In genomic region chr19:9584073-9584833, GRCh38 we compare ENCODE assay signal across 8 cellular contexts. TPM values are rescaled to one million over a fixed set of nuclear protein-coding genes. Genes with fewer than 3 reads are reported as not detected.
A peak's percentile ranks its signal among the peaks of the same experiment; 100 is the strongest.
DNase-seq lines count a peak whose midpoint lies in the region; ATAC-seq and TF ChIP-seq lines count a peak whose summit lies in the region.

TSS of gene ZNF121 (minus strand) at chr19:9584504. CDS start at chr19:9568097, 16,407 bp downstream.

- POLR2A ChIA-PET in RWPE1 (lab: Yijun Ruan, JAX; ENCODE audit: low non-redundant PET), result interaction anchor here (0.6 to 0.7 kb wide), 2 partner anchors 18 to 38 kb away, joined by 3 to 7 read pairs; no protein-coding TSS in a partner anchor

- H3K36me3 Mint-ChIP-seq in natural killer cell treated with Interleukin-12 subunit alpha and Interleukin-12 subunit beta and Interleukin-15 and Interleukin-18, amount 100 ng/mL, for 72 hours, result peaks cover 22% of the 10 kb centered on the region

- H3K27ac Mint-ChIP-seq in natural killer cell treated with Interleukin-12 subunit alpha and Interleukin-12 subunit beta and Interleukin-15 and Interleukin-18, amount 100 ng/mL, for 72 hours, result peak within 1 kb of the TSS; percentile 93 to 96

- H3K27me3 ChIP-seq in Karpas-422 (ENCODE audit: low read length), result no peaks in the 10 kb centered on the region

- ATAC-seq in GM21717 (IDR thresholded peaks at IDR 0.05; ENCODE audit: unreplicated experiment), result peak; percentile 82
- peak; percentile 93 to 94 for ATAC-seq in natural killer cell treated with Interleukin-12 subunit alpha and Interleukin-12 subunit beta and Interleukin-15 and Interleukin-18, amount 100 ng/mL, for 72 hours
- ATAC-seq in stimulated activated naive CD8-positive, alpha-beta T cell treated with anti-CD3 and anti-CD28 coated beads, Interleukin-15, Interleukin-2, amounts not matched to agents 100 U/mL and 50 U/mL, for 24 hours, result peak; percentile 89

- H3K36me3 ChIP-seq in Karpas-422 (ENCODE audit: insufficient read depth, low read length), result peaks cover 40% of the 10 kb centered on the region

- peak within 1 kb of the TSS; percentile 72 for H3K4me2 ChIP-seq in Karpas-422 (ENCODE audit: low read depth, low read length, poor library complexity, severe bottlenecking)

- H3K27me3 Mint-ChIP-seq in natural killer cell treated with Interleukin-12 subunit alpha and Interleukin-12 subunit beta and Interleukin-15 and Interleukin-18, amount 100 ng/mL, for 72 hours, result peaks cover 5 to 11% of the 10 kb centered on the region in 2 donors

- CTCF ChIA-PET in RWPE1 (lab: Yijun Ruan, JAX), result interaction anchor here (1.0 to 1.3 kb wide), 2 partner anchors 42 to 379 kb away, joined by 3 to 6 read pairs; no protein-coding TSS in a partner anchor

- H3K4me1 ChIP-seq in Karpas-422 (ENCODE audit: low read length), result peaks cover 6% of the 10 kb centered on the region; the same call in 1 of the 2 replicates

- H3K4me3 ChIP-seq in Karpas-422 (ENCODE audit: low read length) (peak within 1 kb of the TSS; percentile 93), fibroblast of pulmonary artery (replicated peaks; ENCODE audit: low read depth, low read length) (peak within 1 kb of the TSS; percentile 97)

- peaks cover 27 to 29% of the 10 kb centered on the region in 2 donors for H3K4me1 Mint-ChIP-seq in natural killer cell treated with Interleukin-12 subunit alpha and Interleukin-12 subunit beta and Interleukin-15 and Interleukin-18, amount 100 ng/mL, for 72 hours (ENCODE audit: low read depth in 2 of 2)

- no peaks in the 10 kb centered on the region for H3K9me3 Mint-ChIP-seq in natural killer cell treated with Interleukin-12 subunit alpha and Interleukin-12 subunit beta and Interleukin-15 and Interleukin-18, amount 100 ng/mL, for 72 hours

- H3K9me3 ChIP-seq in Karpas-422 (ENCODE audit: low read length), result peaks cover 27% of the 10 kb centered on the region

- peaks cover 51% of the 10 kb centered on the region for H3K79me2 ChIP-seq in Karpas-422 (ENCODE audit: low read length)

- 0 out of 2 replicates have a peak, but pooled peaks cover 3% of the 10 kb centered on the region for H4K20me1 ChIP-seq in Karpas-422 (ENCODE audit: insufficient read depth, low read depth, low read length)

- TF ChIP-seq CTCF in RWPE1 (conservative IDR thresholded peaks at IDR 0.05; ENCODE audit: low read depth) (no peak), fibroblast of pulmonary artery (IDR thresholded peaks at IDR 0.05; ENCODE audit: low read length, missing control alignments) (no peak)

- DNase-seq in DMS153 treated with DMSO at 0.1 percent for 48 hours (lab: John Stamatoyannopoulos, UW; ENCODE audit: unreplicated experiment), result peak; percentile 64
- peak; percentile 96 for DNase-seq in Karpas-422
- peak; percentile 69 for DNase-seq in RWPE1 (ENCODE audit: low spot score)
- DNase-seq in activated T-helper 9 cell treated with anti-CD3 and anti-CD28 coated beads, Interleukin-2, amount 50 U/mL, for 16 hours (ENCODE audit: low read depth), result peak; percentile 67
- peak; percentile 80 for DNase-seq in fibroblast of pulmonary artery (ENCODE audit: low read depth)
- DNase-seq in natural killer cell treated with Interleukin-12 subunit alpha and Interleukin-12 subunit beta and Interleukin-15 and Interleukin-18, amount 100 ng/mL, for 72 hours (ENCODE audit: low spot score), result peak; percentile 90
- peak; percentile 91 for DNase-seq in stimulated activated naive CD8-positive, alpha-beta T cell treated with anti-CD3 and anti-CD28 coated beads, Interleukin-15, Interleukin-2, amounts not matched to agents 100 U/mL and 50 U/mL, for 24 hours

- H3K9me2 ChIP-seq in Karpas-422 (replicated peaks; ENCODE audit: insufficient read depth, low read length), result no peaks in the 10 kb centered on the region

- H3K27ac ChIP-seq in Karpas-422 (ENCODE audit: low read length) (peak within 1 kb of the TSS; percentile 66), RWPE1 (peak within 1 kb of the TSS; percentile 89)

- H2AFZ ChIP-seq in Karpas-422 (ENCODE audit: low read length), result peak within 1 kb of the TSS; percentile 92

- peak within 1 kb of the TSS; percentile 93 for H3K9ac ChIP-seq in Karpas-422 (ENCODE audit: low read length)

- peak within 1 kb of the TSS; percentile 96 for H3K4me3 Mint-ChIP-seq in natural killer cell treated with Interleukin-12 subunit alpha and Interleukin-12 subunit beta and Interleukin-15 and Interleukin-18, amount 100 ng/mL, for 72 hours

RNA-seq across cellular contexts. Expression of gene ZNF121, which starts in this region (rescaled TPM):
- 43.0 and 77.6 TPM in 2 replicates for total RNA-seq in Karpas-422 (2014; rRNA removed; shearing (Covaris generic); ENCODE audit: low replicate concordance)
- total RNA-seq in natural killer cell treated with Interleukin-12 subunit alpha and Interleukin-12 subunit beta and Interleukin-15 and Interleukin-18, amount 100 ng/mL, for 72 hours, result 10 to 100 TPM; 51.1 to 79.2 TPM

Comparison
In these comparisons a context has a peak if more than half of its experiments do, and no peak if none do; other contexts are left out.
1. Peak in every context shown above with its lines: DNase-seq, ATAC-seq, H3K4me3 ChIP-seq and H3K27ac ChIP-seq.